1 cellular context compared by ENCODE assay signal in the genomic region with DNA sequence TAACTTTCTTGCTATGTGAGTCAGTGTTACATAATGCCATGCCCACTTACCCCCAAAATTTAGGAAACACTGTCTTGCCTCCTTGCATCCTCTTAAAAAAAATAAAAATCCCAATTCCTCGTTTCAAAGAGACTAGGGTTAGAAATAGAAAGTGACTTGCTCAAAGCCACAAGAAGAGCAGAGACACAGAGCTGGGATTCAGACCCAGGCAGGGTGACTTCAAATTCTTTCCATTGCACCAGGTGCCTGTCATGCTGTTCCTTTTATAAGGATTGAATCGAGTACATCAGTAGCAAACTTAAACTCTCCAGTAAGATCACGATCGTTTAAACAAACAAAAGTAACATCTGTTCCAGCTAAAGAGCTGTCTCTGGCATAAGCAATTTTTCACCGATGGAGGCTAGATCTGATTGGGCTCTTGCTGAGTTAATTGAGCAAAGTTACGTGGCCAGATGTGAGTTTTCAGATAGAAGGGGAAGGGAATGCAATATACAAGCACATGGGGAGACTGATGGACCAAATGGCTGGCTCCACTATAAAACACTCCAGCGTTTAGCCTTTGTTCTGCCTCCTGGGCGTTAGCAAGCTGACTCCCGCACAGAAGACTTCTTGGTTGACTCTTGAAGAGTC.
TF ChIP-seq lines count a peak whose summit lies in the region.

No MANE protein-coding gene starts in this region.

TF ChIP-seq in HEK293, 187 proteins besides CTCF, POLR2A, EP300 and RAD21 (continued from another document):
- TF ChIP-seq GLIS1 (tag by site-specific recombination; IDR thresholded peaks at IDR 0.05) (peak; percentile 52), ZNF610 (tag by site-specific recombination; IDR thresholded peaks at IDR 0.05; ENCODE audit: borderline replicate concordance) (no peak), ZNF785 (tag by site-specific recombination; IDR thresholded peaks at IDR 0.05) (no peak), ZNF549 (tag by site-specific recombination; IDR thresholded peaks at IDR 0.05) (no peak), ZBTB17 (tag by site-specific recombination; IDR thresholded peaks at IDR 0.05) (peak; percentile 42; the same call in 1 of the 2 replicates), ZNF155 (tag by site-specific recombination; IDR thresholded peaks at IDR 0.05) (no peak), ZNF202 (tag by site-specific recombination; IDR thresholded peaks at IDR 0.05; ENCODE audit: borderline replicate concordance) (no peak), ZIC2 (tag by site-specific recombination; IDR thresholded peaks at IDR 0.05) (0 out of 2 replicates have a peak, but pooled peaks have one; percentile 10), ZNF211 (tag by site-specific recombination; IDR thresholded peaks at IDR 0.05; ENCODE audit: low read depth) (no peak), HOXA7 (CRISPR knock-in tag; IDR thresholded peaks at IDR 0.05; ENCODE audit: borderline replicate concordance) (no peak)
- TF ChIP-seq, protein P1, sequence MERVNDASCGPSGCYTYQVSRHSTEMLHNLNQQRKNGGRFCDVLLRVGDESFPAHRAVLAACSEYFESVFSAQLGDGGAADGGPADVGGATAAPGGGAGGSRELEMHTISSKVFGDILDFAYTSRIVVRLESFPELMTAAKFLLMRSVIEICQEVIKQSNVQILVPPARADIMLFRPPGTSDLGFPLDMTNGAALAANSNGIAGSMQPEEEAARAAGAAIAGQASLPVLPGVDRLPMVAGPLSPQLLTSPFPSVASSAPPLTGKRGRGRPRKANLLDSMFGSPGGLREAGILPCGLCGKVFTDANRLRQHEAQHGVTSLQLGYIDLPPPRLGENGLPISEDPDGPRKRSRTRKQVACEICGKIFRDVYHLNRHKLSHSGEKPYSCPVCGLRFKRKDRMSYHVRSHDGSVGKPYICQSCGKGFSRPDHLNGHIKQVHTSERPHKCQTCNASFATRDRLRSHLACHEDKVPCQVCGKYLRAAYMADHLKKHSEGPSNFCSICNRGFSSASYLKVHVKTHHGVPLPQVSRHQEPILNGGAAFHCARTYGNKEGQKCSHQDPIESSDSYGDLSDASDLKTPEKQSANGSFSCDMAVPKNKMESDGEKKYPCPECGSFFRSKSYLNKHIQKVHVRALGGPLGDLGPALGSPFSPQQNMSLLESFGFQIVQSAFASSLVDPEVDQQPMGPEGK (tag by site-specific recombination; IDR thresholded peaks at IDR 0.05): no peak
TF ChIP-seq in HEK293: peak in this region for 3.
